ENCODE assay signal across 1 cellular context in genomic region chr1:28737245-28738137, GRCh38.
TF ChIP-seq lines count a peak whose summit lies in the region.

No MANE protein-coding gene starts in this region.

TF ChIP-seq in H1, 55 proteins besides CTCF, POLR2A, EP300 and RAD21 (continued from another document):
- TF ChIP-seq, protein P1, sequence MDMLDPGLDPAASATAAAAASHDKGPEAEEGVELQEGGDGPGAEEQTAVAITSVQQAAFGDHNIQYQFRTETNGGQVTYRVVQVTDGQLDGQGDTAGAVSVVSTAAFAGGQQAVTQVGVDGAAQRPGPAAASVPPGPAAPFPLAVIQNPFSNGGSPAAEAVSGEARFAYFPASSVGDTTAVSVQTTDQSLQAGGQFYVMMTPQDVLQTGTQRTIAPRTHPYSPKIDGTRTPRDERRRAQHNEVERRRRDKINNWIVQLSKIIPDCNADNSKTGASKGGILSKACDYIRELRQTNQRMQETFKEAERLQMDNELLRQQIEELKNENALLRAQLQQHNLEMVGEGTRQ (IDR thresholded peaks at IDR 0.05; ENCODE audit: low read length), result no peak
- TF ChIP-seq TAF7 (optimal IDR thresholded peaks at IDR 0.05; ENCODE audit: borderline replicate concordance, low read depth, low read length) (peak; percentile 66), RNF2 (IDR thresholded peaks at IDR 0.05; ENCODE audit: borderline replicate concordance, low read depth, low read length, missing control alignments, poor library complexity, severe bottlenecking) (no peak), E2F6 (IDR thresholded peaks at IDR 0.05) (no peak; the same call in 1 of the 2 replicates), SIX5 (IDR thresholded peaks at IDR 0.05; ENCODE audit: low read depth, low read length) (no peak), KDM1A (IDR thresholded peaks at IDR 0.05; ENCODE audit: borderline replicate concordance, low read length) (no peak), SUZ12 (IDR thresholded peaks at IDR 0.05; ENCODE audit: low read length) (no peak), BCL11A (IDR thresholded peaks at IDR 0.05; ENCODE audit: low read depth in 2 of 2, low read length in 2 of 2) (no peak), SAP30 (IDR thresholded peaks at IDR 0.05; ENCODE audit: insufficient read depth, insufficient replicate concordance, low read length) (peak; percentile 62), POLR2AphosphoS5 (IDR thresholded peaks at IDR 0.05; ENCODE audit: low read depth, low read length) (peak; percentile 37; the same call in 1 of the 2 replicates)
- TF ChIP-seq, protein P2, sequence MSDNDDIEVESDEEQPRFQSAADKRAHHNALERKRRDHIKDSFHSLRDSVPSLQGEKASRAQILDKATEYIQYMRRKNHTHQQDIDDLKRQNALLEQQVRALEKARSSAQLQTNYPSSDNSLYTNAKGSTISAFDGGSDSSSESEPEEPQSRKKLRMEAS (IDR thresholded peaks at IDR 0.05), result peak; percentile 66; the same call in 1 of the 2 replicates
TF ChIP-seq in H1: peak in this region for 8.
